8 cellular contexts compared by ENCODE assay signal in genomic region chr18:13726228-13726971, GRCh38. TPM values are rescaled to one million over a fixed set of nuclear protein-coding genes. Genes with fewer than 3 reads are reported as not detected.
DNase-seq lines count a peak whose midpoint lies in the region; ATAC-seq and TF ChIP-seq lines count a peak whose summit lies in the region.

FAM210A (minus strand) TSS chr18:13726558; CDS start chr18:13682077, 44,481 bp downstream.
RNMT (plus strand) TSS chr18:13726673; CDS start chr18:13731518, 4,845 bp downstream.

- H3K4me3 ChIP-seq in LNCaP clone FGC (ENCODE audit: low read depth, low read length): peak within 1 kb of the TSS; percentile 90
- H3K4me3 ChIP-seq in fibroblast of mammary gland (ENCODE audit: control insufficient read depth, low read depth, low read length): peak within 1 kb of the TSS; percentile 92

- H3K27ac ChIP-seq in RWPE1: peak within 1 kb of the TSS; percentile 85

- peak within 1 kb of the TSS; percentile 88 for H3K4me3 Mint-ChIP-seq in activated T-helper 2 cell treated with anti-CD3 and anti-CD28 coated beads, Interferon-gamma antibody, Interleukin-2, Interleukin-4, amounts not matched to agents 10 μg/mL and 5 μg/mL and 100 μg/mL, durations not matched to agents 14 hours and 24 hours and 36 hours (ENCODE audit: low read depth)
- peak within 1 kb of the TSS; percentile 80 to 96 (median 90) for H3K4me3 Mint-ChIP-seq in naive thymus-derived CD8-positive, alpha-beta T cell

- peaks cover 49% of the 10 kb centered on the region for H3K4me1 Mint-ChIP-seq in activated T-helper 2 cell treated with anti-CD3 and anti-CD28 coated beads, Interferon-gamma antibody, Interleukin-2, Interleukin-4, amounts not matched to agents 10 μg/mL and 5 μg/mL and 100 μg/mL, durations not matched to agents 14 hours and 24 hours and 36 hours (ENCODE audit: low read depth)
- peaks cover 29 to 68% (median 60%) of the 10 kb centered on the region in 4 donors for H3K4me1 Mint-ChIP-seq in naive thymus-derived CD8-positive, alpha-beta T cell

- H3K36me3 Mint-ChIP-seq in activated T-helper 2 cell treated with anti-CD3 and anti-CD28 coated beads, Interferon-gamma antibody, Interleukin-2, Interleukin-4, amounts not matched to agents 10 μg/mL and 5 μg/mL and 100 μg/mL, durations not matched to agents 14 hours and 24 hours and 36 hours (ENCODE audit: low read depth): peaks cover 47% of the 10 kb centered on the region
- peaks cover 0 to 12% (median 0%) of the 10 kb centered on the region in 3 donors for H3K36me3 Mint-ChIP-seq in naive thymus-derived CD8-positive, alpha-beta T cell

- no peaks in the 10 kb centered on the region for H3K27me3 Mint-ChIP-seq in activated T-helper 2 cell treated with anti-CD3 and anti-CD28 coated beads, Interferon-gamma antibody, Interleukin-2, Interleukin-4, amounts not matched to agents 10 μg/mL and 5 μg/mL and 100 μg/mL, durations not matched to agents 14 hours and 24 hours and 36 hours (ENCODE audit: low read depth)
- peaks cover 0 to 2% (median 0%) of the 10 kb centered on the region in 5 donors for H3K27me3 Mint-ChIP-seq in naive thymus-derived CD8-positive, alpha-beta T cell

- peak; percentile 93 to 94 for ATAC-seq in naive thymus-derived CD8-positive, alpha-beta T cell

- POLR2A ChIA-PET in RWPE1 (lab: Yijun Ruan, JAX; ENCODE audit: low non-redundant PET): interaction anchor here (0.6 kb wide), 1 partner anchor 15 kb away, joined by 3 read pairs; no protein-coding TSS in a partner anchor
- POLR2A ChIA-PET in naive thymus-derived CD8-positive, alpha-beta T cell (lab: Charles Lee): interaction anchor here (0.5 to 1.3 kb wide), 6 partner anchors 9 to 1024 kb away, joined by 3 to 8 read pairs (median 4); partner anchors contain the start of genes CEP76, PSMG2 and SEH1L

- intact Hi-C loops in activated T-helper 2 cell treated with anti-CD3 and anti-CD28 coated beads, Interferon-gamma antibody, Interleukin-2, Interleukin-4, amounts not matched to agents 10 μg/mL and 5 μg/mL and 100 μg/mL, durations not matched to agents 14 hours and 24 hours and 36 hours (cut with micrococcal nuclease): loop anchor here (2.0 to 10.0 kb wide), 6 partner anchors 59 to 844 kb away; partner anchors contain the start of genes LDLRAD4, PTPN2 and SEH1L

- peaks cover 5% of the 10 kb centered on the region for H3K9me3 Mint-ChIP-seq in activated T-helper 2 cell treated with anti-CD3 and anti-CD28 coated beads, Interferon-gamma antibody, Interleukin-2, Interleukin-4, amounts not matched to agents 10 μg/mL and 5 μg/mL and 100 μg/mL, durations not matched to agents 14 hours and 24 hours and 36 hours
- no peaks in the 10 kb centered on the region for H3K9me3 Mint-ChIP-seq in naive thymus-derived CD8-positive, alpha-beta T cell

- DNase-seq in EH (ENCODE audit: low read depth): peak; percentile 95
- peak; percentile 49 for DNase-seq in GOT3 (lab: John Stamatoyannopoulos, UW)
- DNase-seq in LNCaP clone FGC (ENCODE audit: low read depth): peak; percentile 85
- peak; percentile 75 for DNase-seq in RWPE1 (ENCODE audit: low spot score)
- peak; percentile 91 for DNase-seq in activated T-helper 2 cell treated with anti-CD3 and anti-CD28 coated beads, Interferon-gamma antibody, Interleukin-2, Interleukin-4, amounts not matched to agents 10 μg/mL and 5 μg/mL and 100 μg/mL, durations not matched to agents 14 hours and 24 hours and 36 hours (ENCODE audit: low spot score)
- peak; percentile 94 for DNase-seq in fibroblast of mammary gland (ENCODE audit: low read depth)
- peak; percentile 88 to 97 (median 92) for DNase-seq in naive thymus-derived CD8-positive, alpha-beta T cell
- DNase-seq in stimulated activated naive CD4-positive, alpha-beta T cell (lab: John Stamatoyannopoulos, UW): peak; percentile 87 to 94 (median 93)

- peak within 1 kb of the TSS; percentile 79 for H3K27ac Mint-ChIP-seq in activated T-helper 2 cell treated with anti-CD3 and anti-CD28 coated beads, Interferon-gamma antibody, Interleukin-2, Interleukin-4, amounts not matched to agents 10 μg/mL and 5 μg/mL and 100 μg/mL, durations not matched to agents 14 hours and 24 hours and 36 hours
- peak within 1 kb of the TSS; percentile 87 to 99 (median 98) for H3K27ac Mint-ChIP-seq in naive thymus-derived CD8-positive, alpha-beta T cell

- TF ChIP-seq CTCF in LNCaP clone FGC (IDR thresholded peaks at IDR 0.05; ENCODE audit: control insufficient read depth, extremely low read depth, insufficient read depth) (peak; percentile 27), RWPE1 (conservative IDR thresholded peaks at IDR 0.05; ENCODE audit: low read depth) (0 out of 2 replicates have a peak, but pooled peaks have one; percentile 9), fibroblast of mammary gland (conservative IDR thresholded peaks at IDR 0.05; ENCODE audit: control insufficient read depth, insufficient read depth, low read depth, low read length) (no peak)

- CTCF ChIA-PET in RWPE1 (lab: Yijun Ruan, JAX): no interaction called here

RNA-seq across cellular contexts. Expression of gene FAM210A, which starts in this region (rescaled TPM):
- total RNA-seq in activated T-helper 2 cell treated with anti-CD3 and anti-CD28 coated beads, Interferon-gamma antibody, Interleukin-2, Interleukin-4, amounts not matched to agents 10 μg/mL and 5 μg/mL and 100 μg/mL, durations not matched to agents 14 hours and 24 hours and 36 hours: 30.3 and 33.8 TPM in 2 replicates
- total RNA-seq in naive thymus-derived CD8-positive, alpha-beta T cell: 10 to 100 TPM; 11.2 to 12.1 TPM
- 10 to 100 TPM; 12.5 to 18.8 (median 13.7) TPM for polyA plus RNA-seq in naive thymus-derived CD8-positive, alpha-beta T cell

RNA-seq across cellular contexts. Expression of gene RNMT, which starts in this region (rescaled TPM):
- 54.0 and 54.3 TPM in 2 replicates for total RNA-seq in activated T-helper 2 cell treated with anti-CD3 and anti-CD28 coated beads, Interferon-gamma antibody, Interleukin-2, Interleukin-4, amounts not matched to agents 10 μg/mL and 5 μg/mL and 100 μg/mL, durations not matched to agents 14 hours and 24 hours and 36 hours
- 10 to 100 TPM; 53.5 to 62.4 TPM for total RNA-seq in naive thymus-derived CD8-positive, alpha-beta T cell
- polyA plus RNA-seq in naive thymus-derived CD8-positive, alpha-beta T cell: 10 to 100 TPM; 37.4 to 78.1 (median 71.5) TPM

Comparison
In these comparisons a context has a peak if more than half of its experiments do, and no peak if none do; other contexts are left out.
1. Peak in every context shown above with its lines: DNase-seq, ATAC-seq, H3K4me3 ChIP-seq and H3K27ac ChIP-seq.